Comparison of ENCODE assay signal across 8 cellular contexts in the genomic region with DNA sequence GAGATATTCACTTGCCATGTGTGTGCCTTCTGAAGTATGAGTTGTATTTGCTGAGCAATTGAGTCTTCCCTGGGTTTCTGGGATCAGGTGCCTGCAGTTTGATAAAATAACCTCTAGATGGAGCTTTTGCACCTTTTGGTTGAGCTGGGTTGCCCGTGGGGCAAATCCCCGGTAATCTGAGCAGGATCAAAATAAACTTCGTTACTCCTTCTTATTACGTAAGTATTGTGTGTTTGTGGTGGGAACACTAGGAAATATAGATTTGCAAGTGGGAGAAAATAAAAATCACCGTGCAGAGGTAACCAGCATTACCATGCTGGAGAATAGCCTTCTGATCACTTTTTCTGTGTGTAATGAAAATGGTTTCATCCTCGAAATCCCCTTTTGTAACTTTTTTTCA.
DNase-seq lines count a peak whose midpoint lies in the region; TF ChIP-seq lines count a peak whose summit lies in the region.

No MANE protein-coding gene starts in this region.

- no peak overlapping the region for H3K9ac ChIP-seq in mammary epithelial cell (ENCODE audit: insufficient read depth, low read length)
- H3K9ac ChIP-seq in parathyroid adenoma, result no peak overlapping the region

- 33% methylated on average over 6 of the region's 6 CpGs for WGBS in mammary epithelial cell (ENCODE audit: low coverage, missing lambda C conversion rate)

- H3K9me3 ChIP-seq in mammary epithelial cell (replicated peaks; ENCODE audit: insufficient read depth, low read length) (no peaks in the 10 kb centered on the region), parathyroid adenoma (ENCODE audit: control insufficient read depth, low read length) (no peaks in the 10 kb centered on the region)

- BruUV-seq in mammary epithelial cell (replicated peaks; lab: Mats Ljungman, UMichigan), result no TSS peak

- H2AFZ ChIP-seq in mammary epithelial cell (ENCODE audit: low read depth, low read length) (no peak overlapping the region), parathyroid adenoma (no peak overlapping the region)

- intact Hi-C loops in mammary epithelial cell (cut with micrococcal nuclease), result loop anchor here (1.0 to 10.0 kb wide), 5 partner anchors 85 to 622 kb away; no protein-coding TSS in a partner anchor

- H3K27me3 ChIP-seq in mammary epithelial cell (ENCODE audit: insufficient read depth, low read length), result no peaks in the 10 kb centered on the region
- H3K27me3 ChIP-seq in parathyroid adenoma (ENCODE audit: control insufficient read depth, insufficient read depth, low read length), result no peaks in the 10 kb centered on the region

- DNase-seq in NCI-H526 (lab: John Stamatoyannopoulos, UW), result peak; percentile 1 to 56
- DNase-seq in NCI-H526 treated with DMSO at 0.1 percent for 48 hours (lab: John Stamatoyannopoulos, UW), result no peak
- peak; percentile 15 for DNase-seq in NCI-H146 treated with DMSO at 0.1 percent for 48 hours (lab: John Stamatoyannopoulos, UW; ENCODE audit: unreplicated experiment)
- peak; percentile 63 for DNase-seq in mammary epithelial cell
- DNase-seq in NCI-H446 treated with DMSO at 0.1 percent for 48 hours (lab: John Stamatoyannopoulos, UW), result no peak
- DNase-seq in DMS114 treated with DMSO at 0.1 percent for 48 hours (lab: John Stamatoyannopoulos, UW; ENCODE audit: unreplicated experiment), result no peak
- DNase-seq in activated CD4-positive, CD25-positive, alpha-beta regulatory T cell (lab: John Stamatoyannopoulos, UW), result no peak

- H3K4me3 ChIP-seq in mammary epithelial cell (replicated peaks in 1 of 3; ENCODE audit: insufficient read depth in 1 of 3, low read depth in 2 of 3, low read length in 3 of 3) (no peak overlapping the region), parathyroid adenoma (ENCODE audit: low read depth, low read length) (no peak overlapping the region)

- CTCF ChIA-PET in mammary epithelial cell (lab: Charles Lee; ENCODE audit: low non-redundant PET), result no interaction called here

- peaks cover 8% of the 10 kb centered on the region for H3K4me1 ChIP-seq in mammary epithelial cell (ENCODE audit: insufficient read depth, low read length)
- H3K4me1 ChIP-seq in parathyroid adenoma, result no peaks in the 10 kb centered on the region

- TF ChIP-seq CTCF in mammary epithelial cell (conservative IDR thresholded peaks at IDR 0.05 in 1 of 2, IDR thresholded peaks at IDR 0.05 in 1 of 2; ENCODE audit: extremely low read depth in 1 of 2, insufficient read depth in 1 of 2, low read depth in 1 of 2, low read length in 2 of 2) (peak; percentile 74 to 81), parathyroid adenoma (IDR thresholded peaks at IDR 0.05) (peak; percentile 74)

- H4K20me1 ChIP-seq in mammary epithelial cell (ENCODE audit: insufficient read depth, low read length), result no peaks in the 10 kb centered on the region

- dilution Hi-C loops in mammary epithelial cell (cut with HindIII; ENCODE audit: low sequenced_read_pairs), result no loop called here

- H3K4me2 ChIP-seq in mammary epithelial cell (ENCODE audit: insufficient read depth, low read depth, low read length), result peak overlapping the region; percentile 7
- no peak overlapping the region for H3K4me2 ChIP-seq in parathyroid adenoma (ENCODE audit: low read length)

- H3K27ac ChIP-seq in mammary epithelial cell (ENCODE audit: insufficient read depth, low read depth, low read length) (no peak overlapping the region), parathyroid adenoma (no peak overlapping the region)

- no peaks in the 10 kb centered on the region for H3K79me2 ChIP-seq in mammary epithelial cell (ENCODE audit: insufficient read depth, low read length)
- no peaks in the 10 kb centered on the region for H3K79me2 ChIP-seq in parathyroid adenoma

- in situ Hi-C loops in mammary epithelial cell (cut with MboI; ENCODE audit: low sequenced_read_pairs in 2 of 2), result loop anchor here in 1 of 2 donors (5.0 to 10.0 kb wide), 2 partner anchors 119 to 272 kb away; no protein-coding TSS in a partner anchor

- H3K36me3 ChIP-seq in mammary epithelial cell (ENCODE audit: insufficient read depth, low read length) (no peaks in the 10 kb centered on the region), parathyroid adenoma (ENCODE audit: control insufficient read depth, insufficient read depth, low read length) (no peaks in the 10 kb centered on the region)

Comparison
In these comparisons a context has a peak if more than half of its experiments do, and no peak if none do; other contexts are left out.
1. DNase-seq: peak in NCI-H526 (2 of 2), NCI-H146 treated with DMSO at 0.1 percent for 48 hours (single experiment) and mammary epithelial cell (single experiment); none in NCI-H526 treated with DMSO at 0.1 percent for 48 hours (single experiment), NCI-H446 treated with DMSO at 0.1 percent for 48 hours (single experiment), DMS114 treated with DMSO at 0.1 percent for 48 hours (single experiment) and activated CD4-positive, CD25-positive, alpha-beta regulatory T cell (0 of 4).